In the genomic region with DNA sequence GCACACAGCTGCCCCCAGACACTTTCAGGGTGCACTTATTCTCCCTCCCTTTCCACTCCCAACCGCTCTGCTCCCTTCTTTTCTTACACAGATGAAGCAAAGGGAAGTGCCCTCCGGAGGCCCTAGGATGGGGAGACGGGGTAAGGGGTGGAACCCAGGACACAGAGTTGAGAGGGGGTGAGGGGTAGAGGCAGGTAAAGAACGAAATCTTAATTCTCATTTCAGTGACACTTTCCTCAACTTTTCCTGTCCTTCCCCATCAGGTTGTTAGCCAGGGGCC, we compare ENCODE assay signal across 8 cellular contexts. TPM values are rescaled to one million over a fixed set of nuclear protein-coding genes. Genes with fewer than 3 reads are reported as not detected.
A peak's percentile ranks its signal among the peaks of the same experiment; 100 is the strongest.
DNase-seq lines count a peak whose midpoint lies in the region; ATAC-seq and TF ChIP-seq lines count a peak whose summit lies in the region.

No MANE protein-coding gene starts in this region.

- peaks cover 71% of the 10 kb centered on the region for H3K4me1 Mint-ChIP-seq in activated naive CD8-positive, alpha-beta T cell treated with anti-CD3 and anti-CD28 coated beads, Interleukin-2, amount 50 U/mL, for 24 hours

- peak overlapping the region; percentile 89 to 94 for H3K27ac ChIP-seq in right atrium auricular region
- peak overlapping the region; percentile 98 to 100 (median 99) for H3K27ac ChIP-seq in sigmoid colon

- intact Hi-C loops in sigmoid colon (cut with DNase I) = loop anchor here (1.0 to 5.0 kb wide), 2 partner anchors 10 to 120 kb away; partner anchors contain the start of gene CIART

- no peaks in the 10 kb centered on the region for H3K9me3 Mint-ChIP-seq in activated naive CD8-positive, alpha-beta T cell treated with anti-CD3 and anti-CD28 coated beads, Interleukin-2, amount 50 U/mL, for 24 hours

- H3K4me3 ChIP-seq in right atrium auricular region (peak overlapping the region; percentile 5 to 38), sigmoid colon (peak overlapping the region; percentile 12 to 38 (median 34))

- TF ChIP-seq EP300 in sigmoid colon (IDR thresholded peaks at IDR 0.05) = no peak

- H3K9me3 ChIP-seq in ES-I3 (ENCODE audit: control insufficient read depth, insufficient read depth, low read length) = no peaks in the 10 kb centered on the region
- no peaks in the 10 kb centered on the region for H3K9me3 ChIP-seq in right atrium auricular region
- H3K9me3 ChIP-seq in sigmoid colon = no peaks in the 10 kb centered on the region

- DNase-seq in activated naive CD8-positive, alpha-beta T cell treated with anti-CD3 and anti-CD28 coated beads, Interleukin-2, amount 50 U/mL, for 24 hours = no peak
- DNase-seq in right atrium auricular region (ENCODE audit: low spot score) = no peak
- DNase-seq in sigmoid colon = no peak
- no peak for DNase-seq in HCEC 1CT
- no peak for DNase-seq in GM10266 (ENCODE audit: extremely low spot score)
- DNase-seq in GDM1 (lab: John Stamatoyannopoulos, UW) = no peak
- no peak for DNase-seq in GOT3 (lab: John Stamatoyannopoulos, UW)

- 44 to 82% methylated on average over 4 of the region's 4 CpGs for WGBS in sigmoid colon, 2 donors

- peaks cover 13% of the 10 kb centered on the region for H3K36me3 Mint-ChIP-seq in activated naive CD8-positive, alpha-beta T cell treated with anti-CD3 and anti-CD28 coated beads, Interleukin-2, amount 50 U/mL, for 24 hours (ENCODE audit: low read depth)

- ATAC-seq in activated naive CD8-positive, alpha-beta T cell treated with anti-CD3 and anti-CD28 coated beads, Interleukin-2, amount 50 U/mL, for 24 hours = no peak

- no peaks in the 10 kb centered on the region for H3K27me3 Mint-ChIP-seq in activated naive CD8-positive, alpha-beta T cell treated with anti-CD3 and anti-CD28 coated beads, Interleukin-2, amount 50 U/mL, for 24 hours

- peak overlapping the region; percentile 56 for H3K27ac Mint-ChIP-seq in activated naive CD8-positive, alpha-beta T cell treated with anti-CD3 and anti-CD28 coated beads, Interleukin-2, amount 50 U/mL, for 24 hours

- no peak for TF ChIP-seq POLR2A in sigmoid colon (IDR thresholded peaks at IDR 0.05)

- H3K9ac ChIP-seq in ES-I3 (ENCODE audit: low read depth, low read length) = peak overlapping the region; percentile 32

- H3K4me1 ChIP-seq in ES-I3 (ENCODE audit: insufficient read depth, low read length) (peaks cover 23% of the 10 kb centered on the region), right atrium auricular region (peaks cover 0 to 31% of the 10 kb centered on the region in 2 donors), sigmoid colon (peaks cover 0 to 84% (median 80%) of the 10 kb centered on the region in 4 donors)

- H3K27me3 ChIP-seq in right atrium auricular region (no peaks in the 10 kb centered on the region), sigmoid colon (no peaks in the 10 kb centered on the region)

- TF ChIP-seq CTCF in right atrium auricular region (IDR thresholded peaks at IDR 0.05) = no peak
- no peak for TF ChIP-seq CTCF in sigmoid colon (IDR thresholded peaks at IDR 0.05)
- no peak for TF ChIP-seq CTCF in GM10266 (IDR thresholded peaks at IDR 0.05; ENCODE audit: control insufficient read depth, insufficient read depth, low read depth, missing control alignments)

- H3K4me3 Mint-ChIP-seq in activated naive CD8-positive, alpha-beta T cell treated with anti-CD3 and anti-CD28 coated beads, Interleukin-2, amount 50 U/mL, for 24 hours = no peak overlapping the region

- H3K36me3 ChIP-seq in ES-I3 (ENCODE audit: insufficient read depth, low read length) (no peaks in the 10 kb centered on the region), right atrium auricular region (peaks cover 23% of the 10 kb centered on the region), sigmoid colon (peaks cover 8 to 25% (median 14%) of the 10 kb centered on the region in 4 donors)

RNA-seq across cellular contexts. Expression of gene PLEKHO1, which starts 12.8 kb away (rescaled TPM):
- total RNA-seq in right atrium auricular region (10 to 100 TPM; 21.2 to 77.4 TPM), sigmoid colon (100 to 1,000 TPM; 251 to 402 (median 338) TPM)
- 10 to 100 TPM; 14.1 to 65.0 (median 28.2) TPM for polyA plus RNA-seq in sigmoid colon
